Comparison of ENCODE assay signal across 20 cellular contexts in genomic region chrX:131650637-131651410, GRCh38.
DNase-seq lines count a peak whose midpoint lies in the region; ATAC-seq and TF ChIP-seq lines count a peak whose summit lies in the region.
"Had no signal": no experiment of that assay in that cellular context is flagged by ENCODE, and none has a peak within 500 bp of the region (broad histone marks: within the 10 kb centered on the region; RNA-seq: fewer than 3 reads in every experiment).

No MANE protein-coding gene starts in this region.

- DNase-seq in AG10803 (ENCODE audit: low read depth) (peak; percentile 1), HT1080 (ENCODE audit: low read depth) (peak; percentile 78), SW480 (ENCODE audit: low spot score) (peak; percentile 12), iris pigment epithelial cell (ENCODE audit: low read depth) (peak; percentile 4), HCEC 1CT (no peak), left cardiac atrium (no peak)
- DNase-seq: activated CD4-positive, CD25-positive, alpha-beta regulatory T cell treated with anti-CD3 and anti-CD28 coated beads, Interleukin-2, amount 50 U/mL, for 72 hours; activated naive CD4-positive, alpha-beta T cell treated with anti-CD3 and anti-CD28 coated beads, Interleukin-2, amount 50 U/mL, for 16 hours; activated T-cell treated with anti-CD3 and anti-CD28 coated beads, Interleukin-2, amount 50 U/mL, for 48 hours; aorta; left colon; mesendoderm; NCI-H1105 treated with DMSO at 0.1 percent for 48 hours; NCI-H2029 treated with DMSO at 0.1 percent for 48 hours; NCI-H774; SIG-M5; stimulated activated CD8-positive, alpha-beta memory T cell treated with anti-CD3 and anti-CD28 coated beads, Interleukin-4, amount 100 ng/mL, for 48 hours; substantia nigra had no signal

- intact Hi-C loops in left cardiac atrium (cut with DNase I), result no loop called here

- no peak for TF ChIP-seq CTCF in AG10803 (conservative IDR thresholded peaks at IDR 0.05; ENCODE audit: low read length)

- H3K4me3 ChIP-seq in AG10803 (ENCODE audit: low read length), result no peak overlapping the region
- H3K4me3 ChIP-seq: prostate gland had no signal

- no peak for ATAC-seq in GM21825 (IDR thresholded peaks at IDR 0.05; ENCODE audit: unreplicated experiment)
- ATAC-seq in left cardiac atrium, result no peak
- ATAC-seq: left colon had no signal

Comparison
In these comparisons a context has a peak if more than half of its experiments do, and no peak if none do; other contexts are left out.
1. DNase-seq: peak in AG10803 (single experiment), HT1080 (single experiment), SW480 (single experiment) and iris pigment epithelial cell (single experiment); none in HCEC 1CT (single experiment) and left cardiac atrium (single experiment).